8 cellular contexts compared by ENCODE assay signal in the genomic region with DNA sequence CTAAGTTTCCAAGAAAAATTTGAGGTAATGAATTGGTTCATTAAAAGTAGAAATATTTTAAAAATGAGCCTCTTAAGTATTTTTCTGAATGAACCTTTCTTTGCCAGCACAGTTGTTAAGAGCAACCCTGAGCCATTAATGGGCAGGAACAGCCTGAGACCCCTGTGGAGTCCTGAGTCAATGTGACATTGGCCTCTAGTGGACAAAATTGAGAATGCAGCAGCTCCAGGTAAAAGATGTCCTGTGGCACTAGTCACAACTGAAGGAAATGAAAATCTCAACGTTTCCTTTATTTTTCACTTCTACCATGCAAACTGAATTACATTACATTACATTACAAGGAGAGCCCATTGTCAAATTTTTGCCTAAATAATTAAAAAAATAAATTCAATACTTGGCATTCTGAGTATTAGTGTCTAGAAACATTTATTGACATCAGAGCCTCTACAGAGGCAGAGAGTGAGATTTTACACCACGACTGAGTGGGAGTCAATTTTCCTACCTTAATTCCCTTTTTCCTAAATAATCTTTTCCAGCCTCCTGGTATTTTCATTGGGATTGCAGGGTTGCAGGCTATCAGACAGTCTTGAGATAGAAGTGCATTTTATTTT.
A peak's percentile ranks its signal among the peaks of the same experiment; 100 is the strongest.
DNase-seq lines count a peak whose midpoint lies in the region; ATAC-seq and TF ChIP-seq lines count a peak whose summit lies in the region.

No MANE protein-coding gene starts in this region.

- H3K4me3 Mint-ChIP-seq in CD8-positive, alpha-beta memory T cell, result no peak overlapping the region
- no peak overlapping the region for H3K4me3 Mint-ChIP-seq in activated B cell treated with CpG ODN at 0.5 μM for 24 hours

- peak; percentile 75 for TF ChIP-seq CTCF in activated B cell treated with CpG ODN at 0.5 μM for 24 hours (IDR thresholded peaks at IDR 0.05)

- peak overlapping the region in 1 of 8 donors; percentile 7 for H3K27ac Mint-ChIP-seq in CD8-positive, alpha-beta memory T cell
- no peak overlapping the region for H3K27ac Mint-ChIP-seq in activated B cell treated with CpG ODN at 0.5 μM for 24 hours

- H3K9me3 ChIP-seq in CD8-positive, alpha-beta memory T cell (ENCODE audit: low read length), result no peaks in the 10 kb centered on the region

- no peaks in the 10 kb centered on the region for H3K4me1 Mint-ChIP-seq in CD8-positive, alpha-beta memory T cell
- H3K4me1 Mint-ChIP-seq in activated B cell treated with CpG ODN at 0.5 μM for 24 hours, result peaks cover 3% of the 10 kb centered on the region

- H3K27ac ChIP-seq in CD8-positive, alpha-beta memory T cell (ENCODE audit: low read depth, low read length), result no peak overlapping the region

- no peaks in the 10 kb centered on the region for H3K9me3 Mint-ChIP-seq in CD8-positive, alpha-beta memory T cell
- no peaks in the 10 kb centered on the region for H3K9me3 Mint-ChIP-seq in activated B cell treated with CpG ODN at 0.5 μM for 24 hours

- POLR2A ChIA-PET in CD8-positive, alpha-beta memory T cell (lab: Charles Lee), result no interaction called here
- POLR2A ChIA-PET in activated B cell treated with CpG ODN at 0.5 μM for 24 hours (lab: Charles Lee), result interaction anchor here (1.2 kb wide), 1 partner anchor 196 kb away, joined by 5 read pairs; no protein-coding TSS in a partner anchor

- H3K27me3 ChIP-seq in CD8-positive, alpha-beta memory T cell (ENCODE audit: insufficient read depth, low read length, poor library complexity, severe bottlenecking), result no peaks in the 10 kb centered on the region

- H3K36me3 Mint-ChIP-seq in CD8-positive, alpha-beta memory T cell, result no peaks in the 10 kb centered on the region
- H3K36me3 Mint-ChIP-seq in activated B cell treated with CpG ODN at 0.5 μM for 24 hours (ENCODE audit: low read depth), result no peaks in the 10 kb centered on the region

- H3K27me3 Mint-ChIP-seq in CD8-positive, alpha-beta memory T cell, result peaks cover 9 to 20% of the 10 kb centered on the region in 2 donors
- H3K27me3 Mint-ChIP-seq in activated B cell treated with CpG ODN at 0.5 μM for 24 hours, result peaks cover 2% of the 10 kb centered on the region

- intact Hi-C loops in activated B cell treated with CpG ODN at 0.5 μM for 24 hours (cut with micrococcal nuclease), result loop anchor here (1.0 to 10.0 kb wide), 3 partner anchors 218 to 534 kb away; a partner anchor contains a TSS

- no peaks in the 10 kb centered on the region for H3K4me1 ChIP-seq in CD8-positive, alpha-beta memory T cell (ENCODE audit: insufficient read depth, low read length)

- peak; percentile 19 to 65 (median 27) for DNase-seq in CD8-positive, alpha-beta memory T cell
- DNase-seq in NCI-H2107 treated with DMSO at 0.1 percent for 48 hours (lab: John Stamatoyannopoulos, UW; ENCODE audit: unreplicated experiment), result peak; percentile 71
- DNase-seq in activated B cell treated with CpG ODN at 0.5 μM for 24 hours, result no peak
- peak; percentile 9 for DNase-seq in effector CD8-positive, alpha-beta T cell (lab: John Stamatoyannopoulos, UW)
- DNase-seq in medulla oblongata (ENCODE audit: extremely low spot score), result peak; percentile 89
- peak; percentile 38 for DNase-seq in stromal cell of bone marrow (ENCODE audit: low read depth)

- ATAC-seq in GM19035 (IDR thresholded peaks at IDR 0.05; ENCODE audit: unreplicated experiment) (peak; percentile 86), HG03135 (IDR thresholded peaks at IDR 0.05; ENCODE audit: unreplicated experiment) (peak; percentile 74), activated B cell treated with CpG ODN at 0.5 μM for 24 hours (ENCODE audit: low read depth) (peak; percentile 93)

- no peaks in the 10 kb centered on the region for H3K36me3 ChIP-seq in CD8-positive, alpha-beta memory T cell (ENCODE audit: insufficient read depth, low read length)

- no peak overlapping the region for H3K4me3 ChIP-seq in CD8-positive, alpha-beta memory T cell (ENCODE audit: low read length)

- CTCF ChIA-PET in CD8-positive, alpha-beta memory T cell (lab: Charles Lee), result interaction anchor here (1.0 to 5.8 kb wide), 8 partner anchors 9 to 363 kb away, joined by 3 to 51 read pairs (median 4); no protein-coding TSS in a partner anchor
- CTCF ChIA-PET in activated B cell treated with CpG ODN at 0.5 μM for 24 hours (lab: Charles Lee), result interaction anchor here (1.1 to 8.2 kb wide), 13 partner anchors 8 to 363 kb away, joined by 3 to 239 read pairs (median 5); no protein-coding TSS in a partner anchor
